1 cellular context compared by ENCODE assay signal in the genomic region with DNA sequence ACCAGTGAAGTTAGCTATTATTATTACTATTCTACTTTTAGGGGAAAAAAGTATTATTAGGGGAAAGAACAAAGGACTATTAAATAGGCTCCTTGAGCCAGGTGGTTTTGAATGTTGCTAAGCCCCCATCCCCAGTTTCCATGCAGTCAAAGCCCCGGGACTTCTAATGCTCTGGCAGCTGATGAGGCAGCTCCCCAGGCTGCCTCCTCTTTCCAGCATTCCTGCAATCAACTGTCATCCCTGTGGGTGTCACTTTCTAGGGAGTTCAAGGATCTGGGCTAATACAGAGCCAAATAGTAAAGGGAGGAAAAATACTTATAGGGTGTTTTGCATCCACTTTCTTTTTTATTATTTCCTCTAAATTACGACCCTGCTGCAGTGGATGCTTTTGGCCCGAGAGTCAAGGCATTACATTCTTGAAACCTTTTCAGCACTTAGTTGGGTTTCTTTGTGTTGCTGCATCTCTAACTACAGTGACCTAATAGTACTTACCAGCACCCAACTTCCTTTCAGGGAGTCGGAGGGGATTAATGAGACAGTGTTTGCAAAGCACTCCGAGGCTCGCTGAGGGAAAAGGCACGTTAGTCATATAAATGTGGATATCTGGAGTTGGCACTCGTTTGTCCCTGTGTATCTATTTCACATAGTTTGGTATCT.
TF ChIP-seq lines count a peak whose summit lies in the region.

No MANE protein-coding gene starts in this region.

TF ChIP-seq in H1, 55 proteins besides CTCF, POLR2A, EP300 and RAD21:
- TF ChIP-seq TEAD4 (IDR thresholded peaks at IDR 0.05; ENCODE audit: low read depth, low read length) (peak; percentile 48; the same call in 1 of the 2 replicates), JUN (IDR thresholded peaks at IDR 0.05; ENCODE audit: low read depth, low read length) (no peak)
